In the genomic region with DNA sequence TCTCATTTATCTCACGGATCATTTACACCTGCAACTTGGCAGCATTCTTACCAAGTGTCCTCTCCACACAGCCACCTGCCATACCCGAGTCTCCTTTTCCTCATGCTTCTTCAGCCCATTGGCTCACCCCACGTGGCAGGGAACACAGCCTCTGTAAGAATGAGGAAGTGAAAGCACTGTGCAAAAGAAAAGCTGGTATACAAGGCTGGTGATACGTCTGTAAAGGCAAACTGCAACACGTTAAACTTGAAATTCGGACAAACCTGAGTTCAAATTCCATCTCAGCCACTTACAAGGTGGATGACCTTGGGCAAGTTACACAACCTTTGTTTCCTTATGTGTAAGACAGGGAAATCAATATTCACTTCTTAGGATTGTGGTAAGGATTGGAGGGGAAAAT, we compare ENCODE assay signal across 8 cellular contexts.
A peak's percentile ranks its signal among the peaks of the same experiment; 100 is the strongest.
DNase-seq lines count a peak whose midpoint lies in the region; ATAC-seq and TF ChIP-seq lines count a peak whose summit lies in the region.

No MANE protein-coding gene starts in this region.

- no peaks in the 10 kb centered on the region for H3K4me1 Mint-ChIP-seq in CD8-positive, alpha-beta T cell (ENCODE audit: low read depth)

- no TSS peak for BruUV-seq in OCI-LY7 (replicated peaks; lab: Mats Ljungman, UMichigan)

- no peak overlapping the region for H3K9ac ChIP-seq in SK-N-SH

- intact Hi-C loops in OCI-LY7 (cut with micrococcal nuclease; ENCODE audit: unreplicated experiment) (loop anchor here (2.0 kb wide), 1 partner anchor 71 kb away; no protein-coding TSS in a partner anchor), lower lobe of right lung (cut with DNase I) (no loop called here)
- intact Hi-C loops in CD8-positive, alpha-beta T cell (cut with DNase I, micrococcal nuclease): no loop called here

- H4K20me1 ChIP-seq in SK-N-SH (ENCODE audit: insufficient read depth) (no peaks in the 10 kb centered on the region), OCI-LY7 (ENCODE audit: insufficient read depth, low read length) (no peaks in the 10 kb centered on the region)

- H3K4me1 ChIP-seq in SK-N-SH (ENCODE audit: control insufficient read depth in 1 of 2, insufficient read depth in 2 of 2, low read depth in 1 of 2, low read length in 1 of 2) (no peaks in the 10 kb centered on the region), OCI-LY7 (ENCODE audit: insufficient read depth, low read length, poor library complexity, severe bottlenecking) (peaks cover 53% of the 10 kb centered on the region), lower lobe of right lung (peaks cover 9% of the 10 kb centered on the region)
- no peaks in the 10 kb centered on the region for H3K4me1 ChIP-seq in CD8-positive, alpha-beta T cell (ENCODE audit: insufficient read depth, low read length)

- no peak overlapping the region for H2AFZ ChIP-seq in SK-N-SH (ENCODE audit: low read depth)
- peak overlapping the region; percentile 87 for H2AFZ ChIP-seq in OCI-LY7 (ENCODE audit: low read length)

- H3K9me2 ChIP-seq in SK-N-SH (no peaks in the 10 kb centered on the region), OCI-LY7 (ENCODE audit: insufficient read depth, low read length) (no peaks in the 10 kb centered on the region)

- H3K4me3 Mint-ChIP-seq in CD8-positive, alpha-beta T cell: no peak overlapping the region

- H3K9me3 Mint-ChIP-seq in CD8-positive, alpha-beta T cell: no peaks in the 10 kb centered on the region

- no peaks in the 10 kb centered on the region for H3K79me2 ChIP-seq in SK-N-SH (ENCODE audit: insufficient read depth)
- no peaks in the 10 kb centered on the region for H3K79me2 ChIP-seq in OCI-LY7 (ENCODE audit: insufficient read depth, low read depth, low read length)

- TF ChIP-seq CTCF in SK-N-SH (IDR thresholded peaks at IDR 0.05): no peak
- no peak for TF ChIP-seq CTCF in OCI-LY7 (conservative IDR thresholded peaks at IDR 0.05; ENCODE audit: low read length)
- TF ChIP-seq CTCF in lower lobe of right lung (IDR thresholded peaks at IDR 0.05): no peak
- TF ChIP-seq CTCF in CD8-positive, alpha-beta T cell (IDR thresholded peaks at IDR 0.05): no peak

- no peak for TF ChIP-seq RAD21 in SK-N-SH (IDR thresholded peaks at IDR 0.05; ENCODE audit: low read length)

- H3K36me3 Mint-ChIP-seq in CD8-positive, alpha-beta T cell: no peaks in the 10 kb centered on the region

- POLR2A ChIA-PET in SK-N-SH (lab: Yijun Ruan, JAX): no interaction called here
- POLR2A ChIA-PET in OCI-LY7 (lab: Charles Lee): interaction anchor here (0.6 to 3.4 kb wide), 5 partner anchors 13 to 109 kb away, joined by 3 to 18 read pairs (median 3); no protein-coding TSS in a partner anchor
- POLR2A ChIA-PET in CD8-positive, alpha-beta T cell (lab: Charles Lee): interaction anchor here (1.1 kb wide), 1 partner anchor 10 kb away, joined by 4 read pairs; no protein-coding TSS in a partner anchor

- H3K27ac Mint-ChIP-seq in CD8-positive, alpha-beta T cell: no peak overlapping the region

- H3K36me3 ChIP-seq in SK-N-SH (replicated peaks in 1 of 2; ENCODE audit: control insufficient read depth in 1 of 2, insufficient read depth in 2 of 2, low read length in 1 of 2) (no peaks in the 10 kb centered on the region), OCI-LY7 (ENCODE audit: insufficient read depth, low read length) (no peaks in the 10 kb centered on the region), lower lobe of right lung (no peaks in the 10 kb centered on the region)
- no peaks in the 10 kb centered on the region for H3K36me3 ChIP-seq in CD8-positive, alpha-beta T cell (ENCODE audit: insufficient read depth, low read length)

- ATAC-seq in SK-N-SH treated with all-trans-retinoic acid at 6 μM for 48 hours (no peak), HG03108 (IDR thresholded peaks at IDR 0.05; ENCODE audit: unreplicated experiment) (peak; percentile 90), lower lobe of right lung (peak; percentile 83 to 88)
- no peak for ATAC-seq in CD8-positive, alpha-beta T cell

- WGBS in SK-N-SH (ENCODE audit: low lambda C conversion rate): 2% methylated on average over 6 of the region's 6 CpGs

- no peak overlapping the region for H3K27ac ChIP-seq in SK-N-SH (ENCODE audit: low read depth in 2 of 2, low read length in 1 of 2)
- H3K27ac ChIP-seq in OCI-LY7 (ENCODE audit: low read depth, low read length, poor library complexity, severe bottlenecking): peak overlapping the region; percentile 85
- no peak overlapping the region for H3K27ac ChIP-seq in lower lobe of right lung
- H3K27ac ChIP-seq in CD8-positive, alpha-beta T cell (ENCODE audit: low read depth, low read length): no peak overlapping the region

- no peaks in the 10 kb centered on the region for H3F3A ChIP-seq in SK-N-SH (replicated peaks; ENCODE audit: insufficient read depth)

- H3K4me2 ChIP-seq in SK-N-SH (no peak overlapping the region), OCI-LY7 (ENCODE audit: low read length) (peak overlapping the region; percentile 70)

- CTCF ChIA-PET in SK-N-SH (lab: Yijun Ruan, JAX): no interaction called here
- CTCF ChIA-PET in OCI-LY7 (lab: Charles Lee; ENCODE audit: unreplicated experiment): no interaction called here
- CTCF ChIA-PET in CD8-positive, alpha-beta T cell (lab: Charles Lee): no interaction called here

- TF ChIP-seq EP300 in SK-N-SH (IDR thresholded peaks at IDR 0.05; ENCODE audit: borderline replicate concordance in 1 of 2, low read depth in 1 of 2, low read length in 1 of 2): no peak

- H3K4me3 ChIP-seq in SK-N-SH (ENCODE audit: low read depth in 2 of 2, low read length in 1 of 2) (0 out of 4 replicates have a peak overlapping the region, but pooled peaks of 1 of the 2 experiments have one; percentile 19), OCI-LY7 (ENCODE audit: low read depth, low read length, poor library complexity, severe bottlenecking) (peak overlapping the region; percentile 40), lower lobe of right lung (peak overlapping the region; percentile 12)
- H3K4me3 ChIP-seq in CD8-positive, alpha-beta T cell (ENCODE audit: low read depth, low read length): no peak overlapping the region

- no peaks in the 10 kb centered on the region for H3K27me3 Mint-ChIP-seq in CD8-positive, alpha-beta T cell (ENCODE audit: low read depth)

- DNase-seq in SK-N-SH (no peak), OCI-LY7 (ENCODE audit: low spot score) (peak; percentile 96), lower lobe of right lung (peak; percentile 79), NCI-H2227 treated with DMSO at 0.1 percent for 48 hours (lab: John Stamatoyannopoulos, UW) (no peak)
- DNase-seq in CD8-positive, alpha-beta T cell: no peak
- DNase-seq in activated effector memory CD4-positive, alpha-beta T cell treated with anti-CD3 and anti-CD28 coated beads, Interleukin-2, amount 50 U/mL, for 16 hours: no peak

- H3K9me3 ChIP-seq in SK-N-SH (no peaks in the 10 kb centered on the region), OCI-LY7 (ENCODE audit: low read length) (no peaks in the 10 kb centered on the region), lower lobe of right lung (no peaks in the 10 kb centered on the region)
- H3K9me3 ChIP-seq in CD8-positive, alpha-beta T cell (ENCODE audit: low read length): no peaks in the 10 kb centered on the region

- H3K27me3 ChIP-seq in SK-N-SH (ENCODE audit: insufficient read depth) (no peaks in the 10 kb centered on the region), lower lobe of right lung (ENCODE audit: low read depth) (no peaks in the 10 kb centered on the region)
- no peaks in the 10 kb centered on the region for H3K27me3 ChIP-seq in CD8-positive, alpha-beta T cell (ENCODE audit: insufficient read depth, low read length)

TF ChIP-seq in SK-N-SH, 30 proteins besides CTCF, POLR2A, EP300 and RAD21:
- TF ChIP-seq FOXM1 (IDR thresholded peaks at IDR 0.05; ENCODE audit: low read depth): no peak
- 0 out of 2 replicates have a peak, but pooled peaks have one; percentile 17 for TF ChIP-seq ELF1 (IDR thresholded peaks at IDR 0.05)

TF ChIP-seq in SK-N-SH treated with all-trans-retinoic acid at 6 μM for 48 hours, 23 proteins besides CTCF, POLR2A, EP300 and RAD21 (continues in another document):
- TF ChIP-seq, protein P1, sequence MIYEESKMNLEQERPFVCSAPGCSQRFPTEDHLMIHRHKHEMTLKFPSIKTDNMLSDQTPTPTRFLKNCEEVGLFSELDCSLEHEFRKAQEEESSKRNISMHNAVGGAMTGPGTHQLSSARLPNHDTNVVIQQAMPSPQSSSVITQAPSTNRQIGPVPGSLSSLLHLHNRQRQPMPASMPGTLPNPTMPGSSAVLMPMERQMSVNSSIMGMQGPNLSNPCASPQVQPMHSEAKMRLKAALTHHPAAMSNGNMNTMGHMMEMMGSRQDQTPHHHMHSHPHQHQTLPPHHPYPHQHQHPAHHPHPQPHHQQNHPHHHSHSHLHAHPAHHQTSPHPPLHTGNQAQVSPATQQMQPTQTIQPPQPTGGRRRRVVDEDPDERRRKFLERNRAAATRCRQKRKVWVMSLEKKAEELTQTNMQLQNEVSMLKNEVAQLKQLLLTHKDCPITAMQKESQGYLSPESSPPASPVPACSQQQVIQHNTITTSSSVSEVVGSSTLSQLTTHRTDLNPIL (CRISPR knock-in tag; IDR thresholded peaks at IDR 0.05; ENCODE audit: low read depth): no peak
- no peak for TF ChIP-seq OSR1 (CRISPR knock-in tag; IDR thresholded peaks at IDR 0.05)
- no peak for TF ChIP-seq ZNF8 (CRISPR knock-in tag; IDR thresholded peaks at IDR 0.05)
- no peak for TF ChIP-seq RARB (CRISPR knock-in tag; IDR thresholded peaks at IDR 0.05)
- no peak for TF ChIP-seq SNAI2 (CRISPR knock-in tag; IDR thresholded peaks at IDR 0.05)
- no peak for TF ChIP-seq ZNF70 (CRISPR knock-in tag; IDR thresholded peaks at IDR 0.05)
- no peak for TF ChIP-seq GLIS3 (CRISPR knock-in tag; IDR thresholded peaks at IDR 0.05)
- TF ChIP-seq, protein P2, sequence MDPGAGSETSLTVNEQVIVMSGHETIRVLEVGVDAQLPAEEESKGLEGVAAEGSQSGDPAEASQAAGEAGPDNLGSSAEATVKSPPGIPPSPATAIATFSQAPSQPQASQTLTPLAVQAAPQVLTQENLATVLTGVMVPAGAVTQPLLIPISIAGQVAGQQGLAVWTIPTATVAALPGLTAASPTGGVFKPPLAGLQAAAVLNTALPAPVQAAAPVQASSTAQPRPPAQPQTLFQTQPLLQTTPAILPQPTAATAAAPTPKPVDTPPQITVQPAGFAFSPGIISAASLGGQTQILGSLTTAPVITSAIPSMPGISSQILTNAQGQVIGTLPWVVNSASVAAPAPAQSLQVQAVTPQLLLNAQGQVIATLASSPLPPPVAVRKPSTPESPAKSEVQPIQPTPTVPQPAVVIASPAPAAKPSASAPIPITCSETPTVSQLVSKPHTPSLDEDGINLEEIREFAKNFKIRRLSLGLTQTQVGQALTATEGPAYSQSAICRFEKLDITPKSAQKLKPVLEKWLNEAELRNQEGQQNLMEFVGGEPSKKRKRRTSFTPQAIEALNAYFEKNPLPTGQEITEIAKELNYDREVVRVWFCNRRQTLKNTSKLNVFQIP (CRISPR knock-in tag; IDR thresholded peaks at IDR 0.05; ENCODE audit: borderline replicate concordance, low read depth): no peak
- TF ChIP-seq ZFP30 (CRISPR knock-in tag; IDR thresholded peaks at IDR 0.05): no peak

Comparison
In these comparisons a context has a peak if more than half of its experiments do, and no peak if none do; other contexts are left out.
1. DNase-seq: peak in OCI-LY7 (single experiment) and lower lobe of right lung (single experiment); none in SK-N-SH (single experiment), CD8-positive, alpha-beta T cell (0 of 7), activated effector memory CD4-positive, alpha-beta T cell treated with anti-CD3 and anti-CD28 coated beads, Interleukin-2, amount 50 U/mL, for 16 hours (single experiment) and NCI-H2227 treated with DMSO at 0.1 percent for 48 hours (single experiment).
2. ATAC-seq: peak in HG03108 (single experiment) and lower lobe of right lung (2 of 2); none in SK-N-SH treated with all-trans-retinoic acid at 6 μM for 48 hours (single experiment) and CD8-positive, alpha-beta T cell (single experiment).